In the genomic region with DNA sequence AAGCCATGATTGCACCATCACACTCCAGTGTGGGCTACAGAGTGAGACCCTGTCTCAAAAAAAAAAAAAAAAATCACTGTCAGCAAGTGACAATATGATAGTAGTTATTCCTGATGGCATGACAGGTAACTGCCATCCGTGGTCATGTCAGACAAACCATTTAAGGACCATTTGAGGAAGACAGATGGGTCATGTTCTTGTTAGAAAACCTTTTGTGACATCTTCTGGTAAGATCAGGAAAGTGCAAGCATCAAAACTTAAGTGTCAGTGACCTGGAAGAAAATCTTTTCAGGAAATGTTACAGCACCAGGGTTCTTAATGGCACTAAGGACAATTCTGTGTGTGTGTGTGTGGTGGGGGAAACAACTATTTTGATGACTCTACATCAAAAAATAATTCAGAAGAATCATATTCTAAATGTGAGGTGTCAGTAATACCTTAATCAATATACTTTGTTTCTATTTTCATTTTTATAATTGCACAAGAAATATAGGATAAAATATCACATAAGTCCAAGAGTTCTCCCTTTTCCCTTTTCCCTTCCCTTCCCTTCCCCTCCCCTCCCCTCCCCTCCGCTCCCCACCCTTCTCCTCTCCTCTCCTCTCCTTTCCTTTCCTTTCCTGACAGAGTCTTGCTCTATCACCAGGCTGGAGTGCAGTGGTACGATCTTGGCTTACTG, we compare ENCODE assay signal across 8 cellular contexts. TPM values are rescaled to one million over a fixed set of nuclear protein-coding genes. Genes with fewer than 3 reads are reported as not detected.
DNase-seq lines count a peak whose midpoint lies in the region; ATAC-seq and TF ChIP-seq lines count a peak whose summit lies in the region.

No MANE protein-coding gene starts in this region.

- no peak overlapping the region for H3K27ac ChIP-seq in right atrium auricular region
- no peak overlapping the region for H3K27ac ChIP-seq in endodermal cell (ENCODE audit: low read depth, low read length)

- H3K4me3 ChIP-seq in right atrium auricular region (no peak overlapping the region), endodermal cell (ENCODE audit: low read length) (no peak overlapping the region)

- no peaks in the 10 kb centered on the region for H3K27me3 Mint-ChIP-seq in endodermal cell (ENCODE audit: insufficient read depth)
- no peaks in the 10 kb centered on the region for H3K27me3 Mint-ChIP-seq in stimulated activated naive B cell treated with anti-CD40 and anti-IgM and Interleukin-4, amounts not matched to agents 10 μg/mL and 1 μg/mL and 100 μg/mL, for 72 hours

- H3K4me1 ChIP-seq in right atrium auricular region: peaks cover 0 to 17% of the 10 kb centered on the region in 2 donors
- H3K4me1 ChIP-seq in endodermal cell (ENCODE audit: control insufficient read depth, insufficient read depth, low read length): peaks cover 16% of the 10 kb centered on the region

- peaks cover 29% of the 10 kb centered on the region for H3K9me3 Mint-ChIP-seq in endodermal cell
- no peaks in the 10 kb centered on the region for H3K9me3 Mint-ChIP-seq in stimulated activated naive B cell treated with anti-CD40 and anti-IgM and Interleukin-4, amounts not matched to agents 10 μg/mL and 1 μg/mL and 100 μg/mL, for 72 hours

- no peak overlapping the region for H3K4me3 Mint-ChIP-seq in endodermal cell
- no peak overlapping the region for H3K4me3 Mint-ChIP-seq in stimulated activated naive B cell treated with anti-CD40 and anti-IgM and Interleukin-4, amounts not matched to agents 10 μg/mL and 1 μg/mL and 100 μg/mL, for 72 hours

- H3K27me3 ChIP-seq in right atrium auricular region (no peaks in the 10 kb centered on the region), endodermal cell (ENCODE audit: control insufficient read depth, insufficient read depth, low read length, poor library complexity, severe bottlenecking) (no peaks in the 10 kb centered on the region)

- H3K4me1 Mint-ChIP-seq in endodermal cell: peaks cover 29% of the 10 kb centered on the region
- peaks cover 4 to 5% of the 10 kb centered on the region in 2 donors for H3K4me1 Mint-ChIP-seq in stimulated activated naive B cell treated with anti-CD40 and anti-IgM and Interleukin-4, amounts not matched to agents 10 μg/mL and 1 μg/mL and 100 μg/mL, for 72 hours

- H3K9me3 ChIP-seq in right atrium auricular region (no peaks in the 10 kb centered on the region), endodermal cell (ENCODE audit: control insufficient read depth, low read length) (peaks cover 24% of the 10 kb centered on the region)

- no peak for DNase-seq in Right ventricle myocardium superior
- no peak for DNase-seq in right atrium auricular region (ENCODE audit: low spot score)
- DNase-seq in NCI-H526 treated with DMSO at 0.1 percent for 48 hours (lab: John Stamatoyannopoulos, UW): peak; percentile 8
- no peak for DNase-seq in endodermal cell
- peak; percentile 41 for DNase-seq in retina
- DNase-seq in stimulated activated naive B cell treated with anti-CD40 and anti-IgM and Interleukin-4, amounts not matched to agents 10 μg/mL and 1 μg/mL and 100 μg/mL, for 72 hours: no peak

- ATAC-seq in Right ventricle myocardium superior (ENCODE audit: poor library complexity) (peak; percentile 31), HG03280 (IDR thresholded peaks at IDR 0.05; ENCODE audit: unreplicated experiment) (no peak), HG02642 (IDR thresholded peaks at IDR 0.05; ENCODE audit: poor library complexity, unreplicated experiment) (no peak)
- ATAC-seq in stimulated activated naive B cell treated with anti-CD40 and anti-IgM and Interleukin-4, amounts not matched to agents 10 μg/mL and 1 μg/mL and 100 μg/mL, for 72 hours (replicated peaks): no peak

- H3K27ac Mint-ChIP-seq in endodermal cell: no peak overlapping the region
- no peak overlapping the region for H3K27ac Mint-ChIP-seq in stimulated activated naive B cell treated with anti-CD40 and anti-IgM and Interleukin-4, amounts not matched to agents 10 μg/mL and 1 μg/mL and 100 μg/mL, for 72 hours

- H3K36me3 Mint-ChIP-seq in endodermal cell (ENCODE audit: low read depth): peaks cover 31% of the 10 kb centered on the region
- peaks cover 4 to 8% of the 10 kb centered on the region in 2 donors for H3K36me3 Mint-ChIP-seq in stimulated activated naive B cell treated with anti-CD40 and anti-IgM and Interleukin-4, amounts not matched to agents 10 μg/mL and 1 μg/mL and 100 μg/mL, for 72 hours

- intact Hi-C loops in Right ventricle myocardium superior (cut with DNase I): loop anchor here (5.0 to 10.0 kb wide), 3 partner anchors 92 to 349 kb away; no protein-coding TSS in a partner anchor

- peak in 1 of 2 donors; percentile 63 for TF ChIP-seq CTCF in right atrium auricular region (IDR thresholded peaks at IDR 0.05)
- TF ChIP-seq CTCF in endodermal cell (conservative IDR thresholded peaks at IDR 0.05): peak; percentile 79

- no peak overlapping the region for H3K9ac ChIP-seq in endodermal cell (ENCODE audit: extremely low read depth, low read length, poor library complexity, severe bottlenecking)

- H3K36me3 ChIP-seq in right atrium auricular region: no peaks in the 10 kb centered on the region
- H3K36me3 ChIP-seq in endodermal cell (ENCODE audit: control insufficient read depth, insufficient read depth, low read length): peaks cover 22% of the 10 kb centered on the region

- 69 to 76% methylated on average over 2 to 3 of the region's 3 CpGs for WGBS in endodermal cell (ENCODE audit: insufficient coverage in 1 of 2, insufficient read length in 1 of 2), 2 experiments

RNA-seq across cellular contexts. Expression of a gene that starts 17.8 kb away (rescaled TPM):
- total RNA-seq in Right ventricle myocardium superior: 6.3 TPM
- total RNA-seq in right atrium auricular region: 1 to 10 TPM; 4.8 to 9.1 TPM
- total RNA-seq in endodermal cell: 10 to 100 TPM; 38.5 to 41.7 TPM
- 29.1 TPM for polyA plus RNA-seq in endodermal cell (2013, experiment 1 of 2)
- 27.6 TPM for polyA plus RNA-seq in endodermal cell (2013, experiment 2 of 2)

RNA-seq across cellular contexts. Expression of a gene that starts 43.6 kb away (rescaled TPM):
- total RNA-seq in Right ventricle myocardium superior: not detected
- not detected for total RNA-seq in right atrium auricular region
- total RNA-seq in endodermal cell: not detected
- not detected for polyA plus RNA-seq in endodermal cell (2013, experiment 1 of 2)
- not detected for polyA plus RNA-seq in endodermal cell (2013, experiment 2 of 2)

Comparison
In these comparisons a context has a peak if more than half of its experiments do, and no peak if none do; other contexts are left out.
1. DNase-seq: peak in NCI-H526 treated with DMSO at 0.1 percent for 48 hours (single experiment) and retina (single experiment); none in Right ventricle myocardium superior (single experiment), right atrium auricular region (single experiment), endodermal cell (single experiment) and stimulated activated naive B cell treated with anti-CD40 and anti-IgM and Interleukin-4, amounts not matched to agents 10 μg/mL and 1 μg/mL and 100 μg/mL, for 72 hours (single experiment).